ENCODE assay signal across 1 cellular context in genomic region chr16:11239644-11240632, GRCh38.
TF ChIP-seq lines count a peak whose summit lies in the region.

No MANE protein-coding gene starts in this region.

TF ChIP-seq in K562, 482 proteins besides CTCF, POLR2A, EP300 and RAD21 (continued from another document and continues in another):
- no peak for TF ChIP-seq PRMT5 (CRISPR knock-in tag; IDR thresholded peaks at IDR 0.05)
- no peak for TF ChIP-seq ZNF551 (CRISPR knock-in tag; IDR thresholded peaks at IDR 0.05)
- peak; percentile 51; the same call in 1 of the 2 replicates for TF ChIP-seq HDGF (IDR thresholded peaks at IDR 0.05)
- TF ChIP-seq PHB (CRISPR knock-in tag; IDR thresholded peaks at IDR 0.05), result no peak
- TF ChIP-seq FOXM1 (IDR thresholded peaks at IDR 0.05; ENCODE audit: low read depth), result no peak
- TF ChIP-seq FOXM1 (CRISPR knock-in tag; IDR thresholded peaks at IDR 0.05; ENCODE audit: low read depth), result no peak
- TF ChIP-seq ZBTB11 (CRISPR knock-in tag; IDR thresholded peaks at IDR 0.05), result no peak
- TF ChIP-seq GTF3C2 (IDR thresholded peaks at IDR 0.05; ENCODE audit: borderline replicate concordance, extremely low read depth, insufficient read length), result peak; percentile 27
- TF ChIP-seq E2F3 (CRISPR knock-in tag; IDR thresholded peaks at IDR 0.05), result no peak
- no peak for TF ChIP-seq RBM17 (IDR thresholded peaks at IDR 0.05; ENCODE audit: borderline replicate concordance, low read depth, low read length)
- 0 out of 4 replicates have a peak, but pooled peaks of 1 of the 2 experiments have one; percentile 21 for TF ChIP-seq RCOR1 (IDR thresholded peaks at IDR 0.05; ENCODE audit: borderline replicate concordance in 1 of 2, low read depth in 2 of 2, low read length in 2 of 2)
- no peak for TF ChIP-seq ATF6 (CRISPR knock-in tag; IDR thresholded peaks at IDR 0.05)
- TF ChIP-seq CAMTA2 (CRISPR knock-in tag; conservative IDR thresholded peaks at IDR 0.05), result no peak
- TF ChIP-seq GMEB1 (CRISPR knock-in tag; IDR thresholded peaks at IDR 0.05), result no peak
- TF ChIP-seq PPARD (CRISPR knock-in tag; IDR thresholded peaks at IDR 0.05), result no peak
- TF ChIP-seq ZNF146 (CRISPR knock-in tag; IDR thresholded peaks at IDR 0.05; ENCODE audit: unreplicated experiment), result no peak
- TF ChIP-seq CBFA2T2 (conservative IDR thresholded peaks at IDR 0.05), result no peak
- TF ChIP-seq ZHX1 (conservative IDR thresholded peaks at IDR 0.05; ENCODE audit: low read length), result no peak
- TF ChIP-seq FUS (optimal IDR thresholded peaks at IDR 0.05; ENCODE audit: low read depth, low read length), result no peak
- no peak for TF ChIP-seq ZBTB17 (CRISPR knock-in tag; IDR thresholded peaks at IDR 0.05)
- no peak for TF ChIP-seq HNRNPLL (IDR thresholded peaks at IDR 0.05; ENCODE audit: low read depth, low read length, poor library complexity, severe bottlenecking)
- no peak for TF ChIP-seq MYNN (IDR thresholded peaks at IDR 0.05)
- no peak for TF ChIP-seq MYNN (CRISPR knock-in tag; IDR thresholded peaks at IDR 0.05)
- no peak for TF ChIP-seq ARID3A (IDR thresholded peaks at IDR 0.05; ENCODE audit: borderline replicate concordance, low read depth, low read length)
- no peak for TF ChIP-seq ZNF717 (CRISPR knock-in tag; IDR thresholded peaks at IDR 0.05)
- peak; percentile 63 for TF ChIP-seq RBM25 (IDR thresholded peaks at IDR 0.05; ENCODE audit: low read depth, low read length, severe bottlenecking)
- peak in 1 of 2 experiments; percentile 24; a peak in 1 of 4 replicates for TF ChIP-seq HDAC1 (IDR thresholded peaks at IDR 0.05)
- no peak for TF ChIP-seq CBFA2T3 (IDR thresholded peaks at IDR 0.05)
- TF ChIP-seq CBX2 (IDR thresholded peaks at IDR 0.05; ENCODE audit: insufficient read depth, low read length, poor library complexity, severe bottlenecking), result no peak
- no peak for TF ChIP-seq ZNF778 (CRISPR knock-in tag; IDR thresholded peaks at IDR 0.05)
- TF ChIP-seq ELF2 (CRISPR knock-in tag; IDR thresholded peaks at IDR 0.05), result no peak
- no peak for TF ChIP-seq NR2C2 (CRISPR knock-in tag; IDR thresholded peaks at IDR 0.05)
- TF ChIP-seq NR2C2 (tag; IDR thresholded peaks at IDR 0.05), result no peak
- no peak for TF ChIP-seq DNMT1 (IDR thresholded peaks at IDR 0.05)
- no peak for TF ChIP-seq ZNF165 (CRISPR knock-in tag; IDR thresholded peaks at IDR 0.05; ENCODE audit: borderline replicate concordance)
- TF ChIP-seq ZNF3 (CRISPR knock-in tag; IDR thresholded peaks at IDR 0.05), result no peak
- no peak for TF ChIP-seq GTF2F1 (IDR thresholded peaks at IDR 0.05; ENCODE audit: low read depth, low read length)
- no peak for TF ChIP-seq FOXA3 (CRISPR knock-in tag; conservative IDR thresholded peaks at IDR 0.05 in 1 of 2, IDR thresholded peaks at IDR 0.05 in 1 of 2)
- no peak for TF ChIP-seq ZNF511 (CRISPR knock-in tag; IDR thresholded peaks at IDR 0.05)
- TF ChIP-seq TBL1XR1 (IDR thresholded peaks at IDR 0.05; ENCODE audit: low read length in 2 of 2), result no peak
- no peak for TF ChIP-seq SIN3A (IDR thresholded peaks at IDR 0.05; ENCODE audit: borderline replicate concordance in 2 of 2, control insufficient read depth in 1 of 2, low read depth in 2 of 2, low read length in 2 of 2)
- peak; percentile 37 to 76 for TF ChIP-seq KDM1A (IDR thresholded peaks at IDR 0.05)
- TF ChIP-seq C11orf30 (IDR thresholded peaks at IDR 0.05; ENCODE audit: low read depth), result no peak
- TF ChIP-seq ESRRB (CRISPR knock-in tag; IDR thresholded peaks at IDR 0.05; ENCODE audit: borderline replicate concordance), result no peak
- peak; percentile 98 for TF ChIP-seq ZFP36 (IDR thresholded peaks at IDR 0.05; ENCODE audit: low read depth, low read length, partially characterized antibody)
- no peak for TF ChIP-seq ZNF583 (CRISPR knock-in tag; IDR thresholded peaks at IDR 0.05)
- no peak for TF ChIP-seq ZNF639 (CRISPR knock-in tag; conservative IDR thresholded peaks at IDR 0.05 in 1 of 2, IDR thresholded peaks at IDR 0.05 in 1 of 2)
- no peak for TF ChIP-seq ADNP (tag; IDR thresholded peaks at IDR 0.05)
- TF ChIP-seq ZZZ3 (IDR thresholded peaks at IDR 0.05), result no peak
- no peak for TF ChIP-seq HES1 (IDR thresholded peaks at IDR 0.05; ENCODE audit: low read depth)
- no peak for TF ChIP-seq EP400 (IDR thresholded peaks at IDR 0.05)
- no peak for TF ChIP-seq HNRNPL (IDR thresholded peaks at IDR 0.05; ENCODE audit: low read depth, low read length)
- TF ChIP-seq IFI16 (CRISPR knock-in tag; IDR thresholded peaks at IDR 0.05), result no peak
- TF ChIP-seq MEIS2 (IDR thresholded peaks at IDR 0.05; ENCODE audit: partially characterized antibody), result no peak
- no peak for TF ChIP-seq BRD9 (IDR thresholded peaks at IDR 0.05; ENCODE audit: low read depth, partially characterized antibody)
- no peak for TF ChIP-seq MXD1 (CRISPR knock-in tag; IDR thresholded peaks at IDR 0.05; ENCODE audit: borderline replicate concordance, poor library complexity, severe bottlenecking)
